23 cellular contexts compared by ENCODE assay signal in the genomic region with DNA sequence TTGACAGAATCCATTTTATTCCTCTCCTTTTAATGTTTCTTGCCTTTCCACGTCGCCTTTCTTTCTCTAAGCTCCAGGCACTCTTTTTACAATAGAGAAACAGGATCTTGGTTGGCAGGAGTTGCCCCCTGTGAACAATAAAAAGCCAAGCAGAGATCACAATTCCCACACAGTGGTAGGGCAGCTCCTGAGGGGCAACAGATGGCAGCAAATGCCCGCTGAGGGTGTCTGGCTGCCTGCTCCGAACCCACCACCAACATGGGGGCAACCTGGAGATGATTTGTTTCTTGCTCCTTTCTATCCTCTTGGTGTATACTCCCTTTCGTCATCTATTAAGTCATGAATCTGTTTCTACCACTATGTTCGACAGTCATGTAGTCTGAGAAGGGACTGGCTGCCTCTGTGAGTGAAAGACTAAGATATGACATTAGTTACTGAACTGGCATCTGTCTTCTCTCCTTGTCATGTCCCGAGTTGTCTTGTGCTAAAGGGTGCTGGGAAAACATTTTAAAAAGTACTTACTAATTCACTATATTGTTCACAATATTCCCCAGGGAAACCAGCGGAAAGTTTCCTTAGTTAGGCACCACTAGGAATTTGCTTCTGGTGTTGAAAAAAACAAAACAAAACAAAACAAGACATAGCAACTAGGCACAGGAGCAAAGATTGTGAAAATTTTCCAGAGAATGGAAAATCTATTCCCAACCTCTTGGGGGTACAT.
A peak's percentile ranks its signal among the peaks of the same experiment; 100 is the strongest.
DNase-seq lines count a peak whose midpoint lies in the region; ATAC-seq, FAIRE-seq and TF ChIP-seq lines count a peak whose summit lies in the region.
"Had no signal": no experiment of that assay in that cellular context is flagged by ENCODE, and none has a peak within 500 bp of the region (broad histone marks: within the 10 kb centered on the region; RNA-seq: fewer than 3 reads in every experiment).

No MANE protein-coding gene starts in this region.

- TF ChIP-seq EP300 in HepG2 (IDR thresholded peaks at IDR 0.05; ENCODE audit: low read depth in 2 of 2, low read length in 2 of 2) (no peak), HepG2 (CRISPR knock-in tag; IDR thresholded peaks at IDR 0.05; ENCODE audit: borderline replicate concordance) (no peak)

- no peaks in the 10 kb centered on the region for H3K79me2 ChIP-seq in HepG2 (ENCODE audit: insufficient read depth, low read length)
- H3K79me2 ChIP-seq: parathyroid adenoma had no signal

- peaks cover 71% of the 10 kb centered on the region for H3K4me1 Mint-ChIP-seq in osteocyte (ENCODE audit: unreplicated experiment)
- H3K4me1 Mint-ChIP-seq in activated T-helper 1 cell treated with anti-CD3 and anti-CD28 coated beads, Interleukin-12 subunit alpha, Interleukin-12 subunit beta, Interleukin-2, Interleukin-4 antibody, amounts not matched to agents 30 ng/mL and 10 ng/mL and 1 ng/mL, durations not matched to agents 14 hours and 24 hours and 36 hours (ENCODE audit: low read depth): no peaks in the 10 kb centered on the region

- CTCF ChIA-PET in HepG2 (lab: Yijun Ruan, JAX; ENCODE audit: low intra/inter-chr PET ratio, low total read pairs): no interaction called here

- peak overlapping the region; percentile 92 for H3K27ac Mint-ChIP-seq in osteocyte (ENCODE audit: unreplicated experiment)
- H3K27ac Mint-ChIP-seq in activated T-helper 1 cell treated with anti-CD3 and anti-CD28 coated beads, Interleukin-12 subunit alpha, Interleukin-12 subunit beta, Interleukin-2, Interleukin-4 antibody, amounts not matched to agents 30 ng/mL and 10 ng/mL and 1 ng/mL, durations not matched to agents 14 hours and 24 hours and 36 hours: no peak overlapping the region
- H3K27ac Mint-ChIP-seq: naive thymus-derived CD4-positive, alpha-beta T cell; stimulated activated naive CD8-positive, alpha-beta T cell treated with anti-CD3 and anti-CD28 coated beads, Interleukin-15, Interleukin-2, amounts not matched to agents 100 ng/mL and 50 ng/mL, for 24 hours had no signal

- H4K20me1 ChIP-seq in HepG2 (ENCODE audit: insufficient read depth, low read length): no peaks in the 10 kb centered on the region

- ATAC-seq in HepG2 (no peak), right lobe of liver (no peak), left cardiac atrium (peak; percentile 19 to 24)
- ATAC-seq: activated CD4-positive, CD25-positive, alpha-beta regulatory T cell treated with anti-CD3 and anti-CD28 coated beads, Interleukin-2, amount 50 U/mL, for 24 hours; naive thymus-derived CD4-positive, alpha-beta T cell had no signal

- no peak overlapping the region for H3K4me3 Mint-ChIP-seq in osteocyte (ENCODE audit: unreplicated experiment)
- H3K4me3 Mint-ChIP-seq in activated T-helper 1 cell treated with anti-CD3 and anti-CD28 coated beads, Interleukin-12 subunit alpha, Interleukin-12 subunit beta, Interleukin-2, Interleukin-4 antibody, amounts not matched to agents 30 ng/mL and 10 ng/mL and 1 ng/mL, durations not matched to agents 14 hours and 24 hours and 36 hours: no peak overlapping the region
- H3K4me3 Mint-ChIP-seq: naive thymus-derived CD4-positive, alpha-beta T cell; stimulated activated naive CD8-positive, alpha-beta T cell treated with anti-CD3 and anti-CD28 coated beads, Interleukin-15, Interleukin-2, amounts not matched to agents 100 ng/mL and 50 ng/mL, for 24 hours had no signal

- TF ChIP-seq RAD21 in HepG2 (CRISPR knock-in tag; IDR thresholded peaks at IDR 0.05): no peak

- TF ChIP-seq POLR2A in HepG2 (IDR thresholded peaks at IDR 0.05; ENCODE audit: insufficient read depth in 1 of 2, low read depth in 2 of 2, low read length in 2 of 2) (no peak), right lobe of liver (IDR thresholded peaks at IDR 0.05) (no peak)

- 88% methylated on average over 8 of the region's 8 CpGs for WGBS in HepG2 (ENCODE audit: low lambda C conversion rate)
- WGBS in right lobe of liver (ENCODE audit: insufficient coverage, low coverage, low lambda C conversion rate, missing lambda C conversion rate): 84% methylated on average over 6 of the region's 8 CpGs

- no TSS peak for BruUV-seq in HepG2 (replicated peaks; lab: Mats Ljungman, UMichigan)

- H3K9ac ChIP-seq in HepG2 (ENCODE audit: insufficient read depth, low read depth, low read length): no peak overlapping the region
- H3K9ac ChIP-seq: parathyroid adenoma had no signal

- H3K9me3 ChIP-seq in HepG2 (ENCODE audit: low read length): no peaks in the 10 kb centered on the region
- no peaks in the 10 kb centered on the region for H3K9me3 ChIP-seq in right lobe of liver
- H3K9me3 ChIP-seq: BE2C had no signal

- POLR2A ChIA-PET in HepG2 (lab: Yijun Ruan, JAX): interaction anchor here (1.5 kb wide), 1 partner anchor 40 kb away, joined by 5 read pairs; no protein-coding TSS in a partner anchor

- H3K36me3 ChIP-seq in HepG2 (replicated peaks in 1 of 2; ENCODE audit: control insufficient read depth in 1 of 2, insufficient read depth in 2 of 2, low read length in 2 of 2): no peaks in the 10 kb centered on the region
- H3K36me3 ChIP-seq in right lobe of liver: no peaks in the 10 kb centered on the region
- H3K36me3 ChIP-seq: BE2C had no signal

- no peaks in the 10 kb centered on the region for H3K36me3 Mint-ChIP-seq in osteocyte (ENCODE audit: unreplicated experiment)
- H3K36me3 Mint-ChIP-seq in activated T-helper 1 cell treated with anti-CD3 and anti-CD28 coated beads, Interleukin-12 subunit alpha, Interleukin-12 subunit beta, Interleukin-2, Interleukin-4 antibody, amounts not matched to agents 30 ng/mL and 10 ng/mL and 1 ng/mL, durations not matched to agents 14 hours and 24 hours and 36 hours (ENCODE audit: low read depth): no peaks in the 10 kb centered on the region
- H3K36me3 Mint-ChIP-seq: naive thymus-derived CD4-positive, alpha-beta T cell had no signal

- no peak overlapping the region for H3K27ac ChIP-seq in HepG2 (ENCODE audit: extremely low read length, insufficient read depth, low read length)
- H3K27ac ChIP-seq in right lobe of liver: no peak overlapping the region
- H3K27ac ChIP-seq: parathyroid adenoma had no signal

- H3K4me2 ChIP-seq in HepG2 (ENCODE audit: low read depth, low read length): no peak overlapping the region

- DNase-seq in HepG2 (ENCODE audit: low spot score) (no peak), right lobe of liver (no peak), left cardiac atrium (no peak), osteocyte (ENCODE audit: extremely low spot score, unreplicated experiment) (no peak), mucosa of gallbladder (ENCODE audit: low spot score) (no peak), EL (no peak), NCI-H524 (lab: John Stamatoyannopoulos, UW) (no peak)
- DNase-seq in activated T-helper 1 cell treated with anti-CD3 and anti-CD28 coated beads, Interleukin-12 subunit alpha, Interleukin-12 subunit beta, Interleukin-2, Interleukin-4 antibody, amounts not matched to agents 30 ng/mL and 10 ng/mL and 1 ng/mL, durations not matched to agents 14 hours and 24 hours and 36 hours (ENCODE audit: low spot score): no peak
- DNase-seq: activated naive CD4-positive, alpha-beta T cell treated with anti-CD3 and anti-CD28 coated beads, Interleukin-2, amount 50 U/mL, for 16 hours; activated T-cell treated with anti-CD3 and anti-CD28 coated beads, Interleukin-2, amount 50 U/mL, for 48 hours; aorta; BE2C; COR-L47; DND-41; Kasumi-1; naive thymus-derived CD4-positive, alpha-beta T cell; NCI-H524 treated with DMSO at 0.1 percent for 48 hours; stimulated activated CD4-positive, alpha-beta T cell treated with anti-CD3 and anti-CD28 coated beads, Interleukin-2, amount 100 ng/mL, for 48 hours had no signal

- no peak overlapping the region for H3K4me3 ChIP-seq in HepG2 (replicated peaks in 1 of 3; ENCODE audit: insufficient read depth in 1 of 3, low read depth in 2 of 3, low read length in 3 of 3)
- no peak overlapping the region for H3K4me3 ChIP-seq in right lobe of liver
- H3K4me3 ChIP-seq: skin epidermis had no signal

- H3K9me3 Mint-ChIP-seq in osteocyte (ENCODE audit: unreplicated experiment): no peaks in the 10 kb centered on the region
- H3K9me3 Mint-ChIP-seq in activated T-helper 1 cell treated with anti-CD3 and anti-CD28 coated beads, Interleukin-12 subunit alpha, Interleukin-12 subunit beta, Interleukin-2, Interleukin-4 antibody, amounts not matched to agents 30 ng/mL and 10 ng/mL and 1 ng/mL, durations not matched to agents 14 hours and 24 hours and 36 hours: no peaks in the 10 kb centered on the region
- H3K9me3 Mint-ChIP-seq: stimulated activated naive CD8-positive, alpha-beta T cell treated with anti-CD3 and anti-CD28 coated beads, Interleukin-15, Interleukin-2, amounts not matched to agents 100 ng/mL and 50 ng/mL, for 24 hours had no signal

- in situ Hi-C loops in HepG2 (cut with HindIII; ENCODE audit: extremely low pct_ligation_motif_present, low pct_unique_long_range_greater_than_20kb): no loop called here

- H3K27me3 Mint-ChIP-seq in osteocyte (ENCODE audit: unreplicated experiment): no peaks in the 10 kb centered on the region
- H3K27me3 Mint-ChIP-seq in activated T-helper 1 cell treated with anti-CD3 and anti-CD28 coated beads, Interleukin-12 subunit alpha, Interleukin-12 subunit beta, Interleukin-2, Interleukin-4 antibody, amounts not matched to agents 30 ng/mL and 10 ng/mL and 1 ng/mL, durations not matched to agents 14 hours and 24 hours and 36 hours (ENCODE audit: insufficient read depth): no peaks in the 10 kb centered on the region

- H3K27me3 ChIP-seq in HepG2 (ENCODE audit: control insufficient read depth in 1 of 2, insufficient read depth in 2 of 2, low read length in 2 of 2) (no peaks in the 10 kb centered on the region), right lobe of liver (no peaks in the 10 kb centered on the region)
- H3K27me3 ChIP-seq: BE2C had no signal

- H3K4me1 ChIP-seq in HepG2 (ENCODE audit: insufficient read depth, low read length) (peaks cover 54% of the 10 kb centered on the region), right lobe of liver (no peaks in the 10 kb centered on the region)
- H3K4me1 ChIP-seq: BE2C, parathyroid adenoma had no signal

- H2AFZ ChIP-seq in HepG2 (ENCODE audit: low read length): no peak overlapping the region
- H2AFZ ChIP-seq: parathyroid adenoma had no signal

- FAIRE-seq in HepG2 (lab: Jason Lieb, UNC): no peak
- FAIRE-seq: H54 had no signal

- TF ChIP-seq CTCF in HepG2 (CRISPR knock-in tag; IDR thresholded peaks at IDR 0.05) (no peak), right lobe of liver (IDR thresholded peaks at IDR 0.05) (no peak), osteocyte (IDR thresholded peaks at IDR 0.05) (no peak)

- intact Hi-C loops in HepG2 (cut with micrococcal nuclease; ENCODE audit: unreplicated experiment) (no loop called here), right lobe of liver (cut with DNase I) (no loop called here), left cardiac atrium (cut with DNase I) (no loop called here)
- intact Hi-C loops in activated T-helper 1 cell treated with anti-CD3 and anti-CD28 coated beads, Interleukin-12 subunit alpha, Interleukin-12 subunit beta, Interleukin-2, Interleukin-4 antibody, amounts not matched to agents 30 ng/mL and 10 ng/mL and 1 ng/mL, durations not matched to agents 14 hours and 24 hours and 36 hours (cut with micrococcal nuclease): no loop called here

TF ChIP-seq in HepG2, 621 proteins besides CTCF, POLR2A, EP300 and RAD21 (continues in another document):
- 0 out of 2 replicates have a peak, but pooled peaks have one; percentile 2 for TF ChIP-seq CREM (IDR thresholded peaks at IDR 0.05)
- no peak for TF ChIP-seq CREM (CRISPR knock-in tag; IDR thresholded peaks at IDR 0.05)
- no peak for TF ChIP-seq MTA3 (CRISPR knock-in tag; IDR thresholded peaks at IDR 0.05)

Comparison
In these comparisons a context has a peak if more than half of its experiments do, and no peak if none do; other contexts are left out.
1. ATAC-seq: peak in left cardiac atrium (2 of 2); none in HepG2 (single experiment) and right lobe of liver (0 of 4).